In the genomic region with DNA sequence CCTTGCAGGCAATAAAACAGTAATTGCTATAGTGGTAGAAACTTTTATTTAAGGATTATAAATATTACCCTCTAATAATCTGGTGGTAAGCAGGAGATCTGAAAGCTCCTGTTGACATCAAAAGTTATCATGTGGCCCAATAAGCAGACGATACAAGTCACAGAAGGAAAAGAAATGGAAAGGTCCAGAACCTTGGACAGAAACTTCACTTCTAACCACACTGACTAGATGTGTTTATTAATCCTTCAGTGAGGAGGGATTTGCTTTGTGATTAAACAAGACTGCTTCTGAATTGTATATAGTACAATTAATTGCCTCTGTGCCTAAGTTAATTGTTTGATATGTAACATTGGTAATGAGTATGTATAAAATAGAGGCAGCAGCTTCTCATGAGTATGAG, we compare ENCODE assay signal across 32 cellular contexts.
"Had no signal": no experiment of that assay in that cellular context is flagged by ENCODE, and none has a peak within 500 bp of the region (broad histone marks: within the 10 kb centered on the region; RNA-seq: fewer than 3 reads in every experiment).

No MANE protein-coding gene starts in this region.

- ATAC-seq: activated CD4-positive, alpha-beta T cell treated with anti-CD3 and anti-CD28 coated beads for 36 hours; activated CD4-positive, CD25-positive, alpha-beta regulatory T cell treated with anti-CD3 and anti-CD28 coated beads, Interleukin-2, amount 50 U/mL, for 24 hours; activated CD8-positive, alpha-beta memory T cell treated with anti-CD3 and anti-CD28 coated beads, Interleukin-2, amount 10 ng/mL, durations not matched to agents 7 days and 5 days; activated CD8-positive, alpha-beta T cell treated with anti-CD3 and anti-CD28 coated beads, Interleukin-2, amount 10 ng/mL, durations not matched to agents 7 days and 5 days; activated T-cell treated with anti-CD3 and anti-CD28 coated beads, Interleukin-2, amount 50 U/mL, for 4 hours; activated T-cell treated with anti-CD3 and anti-CD28 coated beads, Interleukin-2, amount 50 U/mL, for 72 hours; activated T-helper 17 cell treated with anti-CD3 and anti-CD28 coated beads, Interleukin-2, amount 50 U/mL, for 72 hours; body of pancreas had no signal

- H3K9me3 ChIP-seq: adrenal gland, body of pancreas had no signal

- DNase-seq: activated B cell treated with CpG ODN at 0.5 μM for 24 hours; activated CD4-positive, alpha-beta memory T cell treated with anti-CD3 and anti-CD28 coated beads, Interleukin-2, amount 10 ng/mL, durations not matched to agents 7 days and 5 days; activated CD4-positive, alpha-beta T cell treated with anti-CD3 and anti-CD28 coated beads for 1 hour; activated CD4-positive, alpha-beta T cell treated with anti-CD3 and anti-CD28 coated beads for 36 hours; activated CD4-positive, alpha-beta T cell treated with anti-CD3 and anti-CD28 coated beads for 48 hours; activated CD4-positive, alpha-beta T cell treated with anti-CD3 and anti-CD28 coated beads, Interleukin-2, amount 10 ng/mL, durations not matched to agents 7 days and 5 days; activated CD4-positive, alpha-beta T cell treated with anti-CD3 and anti-CD28 coated beads, Interleukin-2, amount 50 U/mL, for 48 hours; activated CD8-positive, alpha-beta memory T cell treated with anti-CD3 and anti-CD28 coated beads for 24 hours; activated CD8-positive, alpha-beta memory T cell treated with anti-CD3 and anti-CD28 coated beads, Interleukin-2, amount 10 ng/mL, durations not matched to agents 7 days and 5 days; activated CD8-positive, alpha-beta T cell treated with anti-CD3 and anti-CD28 coated beads, Interleukin-2, amount 10 ng/mL, durations not matched to agents 7 days and 5 days; activated effector memory CD4-positive, alpha-beta T cell treated with anti-CD3 and anti-CD28 coated beads, Interleukin-2, amount 50 U/mL, for 16 hours; activated gamma-delta T cell treated with Interleukin-2 at 50 U/mL for 16 hours; activated naive CD4-positive, alpha-beta T cell; activated naive CD4-positive, alpha-beta T cell treated with anti-CD3 and anti-CD28 coated beads for 36 hours; activated naive CD4-positive, alpha-beta T cell treated with anti-CD3 and anti-CD28 coated beads, Interleukin-2, amount 50 U/mL, for 16 hours; activated naive CD8-positive, alpha-beta T cell treated with anti-CD3 and anti-CD28 coated beads for 36 hours; activated T-cell treated with anti-CD3 and anti-CD28 coated beads for 4 hours; activated T-cell treated with anti-CD3 and anti-CD28 coated beads, Interleukin-2, amount 50 U/mL, for 1 hour; activated T-cell treated with anti-CD3 and anti-CD28 coated beads, Interleukin-2, amount 50 U/mL, for 4 hours; activated T-cell treated with anti-CD3 and anti-CD28 coated beads, Interleukin-2, amount 50 U/mL, for 72 hours; adrenal gland; amniotic stem cell; aorta; body of pancreas; brain microvascular endothelial cell; central memory CD4-positive, alpha-beta T cell; T-helper 2 cell; T-helper 9 cell had no signal

- H3K4me3 ChIP-seq: adrenal gland, body of pancreas, breast epithelium had no signal

- H3K27me3 ChIP-seq: adrenal gland, body of pancreas, brain microvascular endothelial cell, breast epithelium had no signal

- H3K4me1 ChIP-seq: adrenal gland, body of pancreas, breast epithelium had no signal

- H3K36me3 ChIP-seq: adrenal gland, brain microvascular endothelial cell, breast epithelium had no signal

- H3K27ac ChIP-seq: adrenal gland, body of pancreas, brain microvascular endothelial cell, breast epithelium, VCaP had no signal
